1 cellular context compared by ENCODE assay signal in the genomic region with DNA sequence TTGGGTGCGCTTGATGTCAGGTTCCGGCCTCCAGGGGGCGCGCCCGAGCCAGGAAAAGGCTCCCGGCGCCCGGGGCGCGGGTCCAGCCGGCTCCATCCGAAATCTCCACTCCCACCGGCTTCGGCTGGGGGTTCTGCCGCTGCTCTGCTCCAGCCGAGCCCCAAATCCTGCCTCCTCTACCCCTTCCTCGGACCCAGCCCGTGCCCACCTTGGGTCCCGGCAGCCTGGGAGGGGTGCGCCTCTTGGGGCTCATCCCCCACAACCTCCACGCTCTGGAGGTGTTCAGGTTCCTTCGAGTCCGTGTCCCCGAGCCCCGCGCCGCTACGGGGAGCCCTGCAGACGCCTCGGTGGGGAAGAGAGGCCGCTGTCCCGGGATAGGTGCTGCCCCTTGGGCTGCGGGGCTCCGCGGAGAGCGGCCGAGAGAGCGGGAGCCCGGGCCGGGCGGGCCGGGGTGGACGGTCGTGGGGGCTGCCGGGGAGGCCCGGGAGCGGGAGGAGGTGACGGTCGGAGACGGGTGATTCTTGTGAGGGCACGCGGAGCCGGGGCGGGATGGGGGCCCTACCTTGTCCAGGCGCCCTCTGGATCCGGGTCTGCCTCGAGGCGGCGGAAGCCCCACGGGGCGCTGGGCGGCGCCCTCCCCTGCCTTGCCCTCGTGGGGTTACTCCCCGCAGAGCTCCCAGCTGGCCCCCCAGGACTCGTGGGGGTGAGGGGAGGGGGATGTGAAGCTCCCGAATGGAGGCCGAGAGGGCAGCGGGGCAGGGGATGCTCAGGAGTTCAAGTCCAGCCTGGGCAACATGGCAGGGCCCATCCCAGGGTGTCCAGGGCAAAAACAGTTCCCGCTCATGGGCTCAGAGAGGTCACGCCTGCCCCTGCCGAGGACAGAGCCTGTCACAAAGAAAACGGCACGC.
A peak's percentile ranks its signal among the peaks of the same experiment; 100 is the strongest.
TF ChIP-seq lines count a peak whose summit lies in the region.

No MANE protein-coding gene starts in this region.

TF ChIP-seq in HepG2, 621 proteins besides CTCF, POLR2A, EP300 and RAD21 (continued from another document and continues in another):
- TF ChIP-seq ZNF687 (CRISPR knock-in tag; IDR thresholded peaks at IDR 0.05) (peak; percentile 51; the same call in 1 of the 2 replicates), HNF4G (IDR thresholded peaks at IDR 0.05; ENCODE audit: borderline replicate concordance, low read depth, low read length) (no peak), HNF4G (CRISPR knock-in tag; IDR thresholded peaks at IDR 0.05; ENCODE audit: borderline replicate concordance, low read depth) (0 out of 2 replicates have a peak, but pooled peaks have one; percentile 17), ZNF713 (CRISPR knock-in tag; IDR thresholded peaks at IDR 0.05) (peak; percentile 59; the same call in 1 of the 2 replicates), ZNF639 (CRISPR knock-in tag; conservative IDR thresholded peaks at IDR 0.05) (no peak; the same call in 1 of the 2 replicates), ZNF777 (CRISPR knock-in tag; IDR thresholded peaks at IDR 0.05) (peak; percentile 72), ZSCAN22 (CRISPR knock-in tag; IDR thresholded peaks at IDR 0.05) (no peak), KDM1A (CRISPR knock-in tag; IDR thresholded peaks at IDR 0.05) (no peak), ZNF776 (CRISPR knock-in tag; IDR thresholded peaks at IDR 0.05) (0 out of 2 replicates have a peak, but pooled peaks have one; percentile 19), AHR (CRISPR knock-in tag; IDR thresholded peaks at IDR 0.05) (no peak), ZNF160 (CRISPR knock-in tag; IDR thresholded peaks at IDR 0.05) (no peak), ZNF20 (CRISPR knock-in tag; IDR thresholded peaks at IDR 0.05) (no peak), ZNF274 (CRISPR knock-in tag; IDR thresholded peaks at IDR 0.05) (0 out of 2 replicates have a peak, but pooled peaks have one; percentile 28), FOXA3 (CRISPR knock-in tag; IDR thresholded peaks at IDR 0.05) (no peak), CSRNP2 (CRISPR knock-in tag; conservative IDR thresholded peaks at IDR 0.05; ENCODE audit: low read depth) (no peak), BRCA1 (CRISPR knock-in tag; IDR thresholded peaks at IDR 0.05) (no peak), ZFP90 (CRISPR knock-in tag; IDR thresholded peaks at IDR 0.05; ENCODE audit: borderline replicate concordance) (0 out of 2 replicates have a peak, but pooled peaks have one; percentile 58), YY1 (IDR thresholded peaks at IDR 0.05; ENCODE audit: insufficient read depth, insufficient replicate concordance, low read depth, low read length) (peak; percentile 42), ZNF501 (CRISPR knock-in tag; IDR thresholded peaks at IDR 0.05) (peak; percentile 76), DNMT3B (CRISPR knock-in tag; conservative IDR thresholded peaks at IDR 0.05) (no peak), ZNF207 (IDR thresholded peaks at IDR 0.05; ENCODE audit: borderline replicate concordance) (no peak), ZEB1 (IDR thresholded peaks at IDR 0.05; ENCODE audit: insufficient replicate concordance, low read depth) (peak; percentile 52), ZMAT3 (CRISPR knock-in tag; conservative IDR thresholded peaks at IDR 0.05) (0 out of 2 replicates have a peak, but pooled peaks have one; percentile 42), PITX1 (CRISPR knock-in tag; IDR thresholded peaks at IDR 0.05) (0 out of 2 replicates have a peak, but pooled peaks have one; percentile 16), ZNF224 (CRISPR knock-in tag; IDR thresholded peaks at IDR 0.05) (no peak), KLF15 (CRISPR knock-in tag; IDR thresholded peaks at IDR 0.05; ENCODE audit: borderline replicate concordance) (no peak), MYNN (CRISPR knock-in tag; IDR thresholded peaks at IDR 0.05; ENCODE audit: low read depth) (no peak), STAG1 (CRISPR knock-in tag; IDR thresholded peaks at IDR 0.05) (peak; percentile 72), ZBTB25 (CRISPR knock-in tag; IDR thresholded peaks at IDR 0.05) (no peak), ZNF678 (CRISPR knock-in tag; IDR thresholded peaks at IDR 0.05) (no peak), CHCHD3 (CRISPR knock-in tag; IDR thresholded peaks at IDR 0.05) (0 out of 2 replicates have a peak, but pooled peaks have one; percentile 23), CBX5 (CRISPR knock-in tag; IDR thresholded peaks at IDR 0.05; ENCODE audit: borderline replicate concordance) (no peak), ZNF878 (CRISPR knock-in tag; IDR thresholded peaks at IDR 0.05) (no peak)
- TF ChIP-seq, protein P1, sequence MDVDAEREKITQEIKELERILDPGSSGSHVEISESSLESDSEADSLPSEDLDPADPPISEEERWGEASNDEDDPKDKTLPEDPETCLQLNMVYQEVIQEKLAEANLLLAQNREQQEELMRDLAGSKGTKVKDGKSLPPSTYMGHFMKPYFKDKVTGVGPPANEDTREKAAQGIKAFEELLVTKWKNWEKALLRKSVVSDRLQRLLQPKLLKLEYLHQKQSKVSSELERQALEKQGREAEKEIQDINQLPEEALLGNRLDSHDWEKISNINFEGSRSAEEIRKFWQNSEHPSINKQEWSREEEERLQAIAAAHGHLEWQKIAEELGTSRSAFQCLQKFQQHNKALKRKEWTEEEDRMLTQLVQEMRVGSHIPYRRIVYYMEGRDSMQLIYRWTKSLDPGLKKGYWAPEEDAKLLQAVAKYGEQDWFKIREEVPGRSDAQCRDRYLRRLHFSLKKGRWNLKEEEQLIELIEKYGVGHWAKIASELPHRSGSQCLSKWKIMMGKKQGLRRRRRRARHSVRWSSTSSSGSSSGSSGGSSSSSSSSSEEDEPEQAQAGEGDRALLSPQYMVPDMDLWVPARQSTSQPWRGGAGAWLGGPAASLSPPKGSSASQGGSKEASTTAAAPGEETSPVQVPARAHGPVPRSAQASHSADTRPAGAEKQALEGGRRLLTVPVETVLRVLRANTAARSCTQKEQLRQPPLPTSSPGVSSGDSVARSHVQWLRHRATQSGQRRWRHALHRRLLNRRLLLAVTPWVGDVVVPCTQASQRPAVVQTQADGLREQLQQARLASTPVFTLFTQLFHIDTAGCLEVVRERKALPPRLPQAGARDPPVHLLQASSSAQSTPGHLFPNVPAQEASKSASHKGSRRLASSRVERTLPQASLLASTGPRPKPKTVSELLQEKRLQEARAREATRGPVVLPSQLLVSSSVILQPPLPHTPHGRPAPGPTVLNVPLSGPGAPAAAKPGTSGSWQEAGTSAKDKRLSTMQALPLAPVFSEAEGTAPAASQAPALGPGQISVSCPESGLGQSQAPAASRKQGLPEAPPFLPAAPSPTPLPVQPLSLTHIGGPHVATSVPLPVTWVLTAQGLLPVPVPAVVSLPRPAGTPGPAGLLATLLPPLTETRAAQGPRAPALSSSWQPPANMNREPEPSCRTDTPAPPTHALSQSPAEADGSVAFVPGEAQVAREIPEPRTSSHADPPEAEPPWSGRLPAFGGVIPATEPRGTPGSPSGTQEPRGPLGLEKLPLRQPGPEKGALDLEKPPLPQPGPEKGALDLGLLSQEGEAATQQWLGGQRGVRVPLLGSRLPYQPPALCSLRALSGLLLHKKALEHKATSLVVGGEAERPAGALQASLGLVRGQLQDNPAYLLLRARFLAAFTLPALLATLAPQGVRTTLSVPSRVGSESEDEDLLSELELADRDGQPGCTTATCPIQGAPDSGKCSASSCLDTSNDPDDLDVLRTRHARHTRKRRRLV (CRISPR knock-in tag; IDR thresholded peaks at IDR 0.05): 0 out of 2 replicates have a peak, but pooled peaks have one; percentile 2
- TF ChIP-seq, protein P2, sequence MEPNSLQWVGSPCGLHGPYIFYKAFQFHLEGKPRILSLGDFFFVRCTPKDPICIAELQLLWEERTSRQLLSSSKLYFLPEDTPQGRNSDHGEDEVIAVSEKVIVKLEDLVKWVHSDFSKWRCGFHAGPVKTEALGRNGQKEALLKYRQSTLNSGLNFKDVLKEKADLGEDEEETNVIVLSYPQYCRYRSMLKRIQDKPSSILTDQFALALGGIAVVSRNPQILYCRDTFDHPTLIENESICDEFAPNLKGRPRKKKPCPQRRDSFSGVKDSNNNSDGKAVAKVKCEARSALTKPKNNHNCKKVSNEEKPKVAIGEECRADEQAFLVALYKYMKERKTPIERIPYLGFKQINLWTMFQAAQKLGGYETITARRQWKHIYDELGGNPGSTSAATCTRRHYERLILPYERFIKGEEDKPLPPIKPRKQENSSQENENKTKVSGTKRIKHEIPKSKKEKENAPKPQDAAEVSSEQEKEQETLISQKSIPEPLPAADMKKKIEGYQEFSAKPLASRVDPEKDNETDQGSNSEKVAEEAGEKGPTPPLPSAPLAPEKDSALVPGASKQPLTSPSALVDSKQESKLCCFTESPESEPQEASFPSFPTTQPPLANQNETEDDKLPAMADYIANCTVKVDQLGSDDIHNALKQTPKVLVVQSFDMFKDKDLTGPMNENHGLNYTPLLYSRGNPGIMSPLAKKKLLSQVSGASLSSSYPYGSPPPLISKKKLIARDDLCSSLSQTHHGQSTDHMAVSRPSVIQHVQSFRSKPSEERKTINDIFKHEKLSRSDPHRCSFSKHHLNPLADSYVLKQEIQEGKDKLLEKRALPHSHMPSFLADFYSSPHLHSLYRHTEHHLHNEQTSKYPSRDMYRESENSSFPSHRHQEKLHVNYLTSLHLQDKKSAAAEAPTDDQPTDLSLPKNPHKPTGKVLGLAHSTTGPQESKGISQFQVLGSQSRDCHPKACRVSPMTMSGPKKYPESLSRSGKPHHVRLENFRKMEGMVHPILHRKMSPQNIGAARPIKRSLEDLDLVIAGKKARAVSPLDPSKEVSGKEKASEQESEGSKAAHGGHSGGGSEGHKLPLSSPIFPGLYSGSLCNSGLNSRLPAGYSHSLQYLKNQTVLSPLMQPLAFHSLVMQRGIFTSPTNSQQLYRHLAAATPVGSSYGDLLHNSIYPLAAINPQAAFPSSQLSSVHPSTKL (CRISPR knock-in tag; IDR thresholded peaks at IDR 0.05): no peak
- TF ChIP-seq, protein P3, sequence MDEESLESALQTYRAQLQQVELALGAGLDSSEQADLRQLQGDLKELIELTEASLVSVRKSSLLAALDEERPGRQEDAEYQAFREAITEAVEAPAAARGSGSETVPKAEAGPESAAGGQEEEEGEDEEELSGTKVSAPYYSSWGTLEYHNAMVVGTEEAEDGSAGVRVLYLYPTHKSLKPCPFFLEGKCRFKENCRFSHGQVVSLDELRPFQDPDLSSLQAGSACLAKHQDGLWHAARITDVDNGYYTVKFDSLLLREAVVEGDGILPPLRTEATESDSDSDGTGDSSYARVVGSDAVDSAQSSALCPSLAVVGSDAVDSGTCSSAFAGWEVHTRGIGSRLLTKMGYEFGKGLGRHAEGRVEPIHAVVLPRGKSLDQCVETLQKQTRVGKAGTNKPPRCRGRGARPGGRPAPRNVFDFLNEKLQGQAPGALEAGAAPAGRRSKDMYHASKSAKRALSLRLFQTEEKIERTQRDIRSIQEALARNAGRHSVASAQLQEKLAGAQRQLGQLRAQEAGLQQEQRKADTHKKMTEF (CRISPR knock-in tag; IDR thresholded peaks at IDR 0.05): 0 out of 2 replicates have a peak, but pooled peaks have one; percentile 15
